In genomic region chr22:43110927-43111623, GRCh38 we compare ENCODE assay signal across 8 cellular contexts. TPM values are rescaled to one million over a fixed set of nuclear protein-coding genes. Genes with fewer than 3 reads are reported as not detected.
A peak's percentile ranks its signal among the peaks of the same experiment; 100 is the strongest.
DNase-seq lines count a peak whose midpoint lies in the region; ATAC-seq and TF ChIP-seq lines count a peak whose summit lies in the region.

No MANE protein-coding gene starts in this region.

- TF ChIP-seq CTCF in GM20000 (IDR thresholded peaks at IDR 0.05; ENCODE audit: extremely low read depth, missing control alignments): no peak

- peaks cover 59% of the 10 kb centered on the region for H3K27me3 ChIP-seq in skeletal muscle satellite cell (ENCODE audit: control insufficient read depth, insufficient read depth, low read length)

- H3K4me1 ChIP-seq in skeletal muscle satellite cell (ENCODE audit: control insufficient read depth, insufficient read depth, low read length): peaks cover 13% of the 10 kb centered on the region

- peak overlapping the region; percentile 62 for H3K4me3 ChIP-seq in skeletal muscle satellite cell (ENCODE audit: low read length)

- no peak overlapping the region for H3K9ac ChIP-seq in skeletal muscle satellite cell (ENCODE audit: low read depth, low read length)

- intact Hi-C loops in left ventricle myocardium superior (cut with micrococcal nuclease): no loop called here

- peak overlapping the region; percentile 92 for H3K4me2 ChIP-seq in skeletal muscle satellite cell (ENCODE audit: low read length)

- DNase-seq in GM20000 (ENCODE audit: low spot score) (peak; percentile 69), NCI-H526 treated with DMSO at 0.1 percent for 48 hours (lab: John Stamatoyannopoulos, UW) (peak; percentile 1), left ventricle myocardium superior (peak; percentile 55), KBM-7 (no peak), islet precursor cell (no peak), AG08395 (ENCODE audit: low spot score) (no peak)
- DNase-seq in activated effector memory CD4-positive, alpha-beta T cell treated with anti-CD3 and anti-CD28 coated beads, Interleukin-2, amount 50 U/mL, for 16 hours: peak; percentile 79

- ATAC-seq in left ventricle myocardium superior: peak; percentile 71

- no peaks in the 10 kb centered on the region for H3K9me3 ChIP-seq in skeletal muscle satellite cell (replicated peaks; ENCODE audit: low read length)

- in situ Hi-C loops in KBM-7 (cut with MboI; ENCODE audit: low pct_unique_long_range_greater_than_20kb, low sequenced_read_pairs): no loop called here

- no peaks in the 10 kb centered on the region for H3K36me3 ChIP-seq in skeletal muscle satellite cell (ENCODE audit: insufficient read depth, low read length)

RNA-seq across cellular contexts. Expression of gene BIK, which starts 0.5 kb away (rescaled TPM):
- total RNA-seq in left ventricle myocardium superior: not detected
- total RNA-seq in skeletal muscle satellite cell (2012; rRNA removed): 0.51 TPM in 1 of 2 replicates, not detected in the other

RNA-seq across cellular contexts. Expression of gene TTLL1, which starts 21.9 kb away (rescaled TPM):
- total RNA-seq in left ventricle myocardium superior: 6.2 TPM
- 8.3 and 9.4 TPM in 2 replicates for total RNA-seq in skeletal muscle satellite cell (2012; rRNA removed)

RNA-seq across cellular contexts. Expression of gene MCAT, which starts 32.1 kb away (rescaled TPM):
- total RNA-seq in left ventricle myocardium superior: 13.4 TPM
- 15.1 and 19.3 TPM in 2 replicates for total RNA-seq in skeletal muscle satellite cell (2012; rRNA removed)

RNA-seq across cellular contexts. Expression of gene TSPO, which starts 40.3 kb away (rescaled TPM):
- 119 TPM for total RNA-seq in left ventricle myocardium superior
- 421 and 432 TPM in 2 replicates for total RNA-seq in skeletal muscle satellite cell (2012; rRNA removed)

Comparison
In these comparisons a context has a peak if more than half of its experiments do, and no peak if none do; other contexts are left out.
1. DNase-seq: peak in GM20000 (single experiment), NCI-H526 treated with DMSO at 0.1 percent for 48 hours (single experiment), activated effector memory CD4-positive, alpha-beta T cell treated with anti-CD3 and anti-CD28 coated beads, Interleukin-2, amount 50 U/mL, for 16 hours (single experiment) and left ventricle myocardium superior (single experiment); none in KBM-7 (single experiment), islet precursor cell (single experiment) and AG08395 (single experiment).